8 cellular contexts compared by ENCODE assay signal in the genomic region with DNA sequence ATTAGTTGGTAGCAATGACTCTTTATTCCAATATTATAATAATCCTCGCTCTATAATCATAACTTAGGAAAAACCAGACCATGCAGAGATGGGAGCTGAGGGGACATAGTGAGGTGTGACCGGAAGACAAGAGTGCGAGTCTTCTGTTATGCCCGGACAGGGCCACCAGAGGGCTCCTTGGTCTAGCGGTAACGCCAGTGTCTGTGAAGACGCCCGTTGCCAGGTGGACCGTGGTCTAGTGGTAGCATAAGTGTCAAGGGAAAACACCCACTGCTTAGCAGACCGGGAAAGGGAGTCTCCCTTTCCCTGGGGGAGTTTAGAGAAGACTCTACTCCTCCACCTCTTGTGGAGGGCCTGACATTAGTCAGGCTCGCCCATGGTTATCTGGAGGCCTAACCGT. TPM values are rescaled to one million over a fixed set of nuclear protein-coding genes. Genes with fewer than 3 reads are reported as not detected.
A peak's percentile ranks its signal among the peaks of the same experiment; 100 is the strongest.
DNase-seq lines count a peak whose midpoint lies in the region; ATAC-seq, FAIRE-seq and TF ChIP-seq lines count a peak whose summit lies in the region.
"Not testable (repeated sequence)": the region's sequence is repeated elsewhere in the genome, so short reads cannot be mapped to it uniquely, and the experiment has no call there.

No MANE protein-coding gene starts in this region.

- H3K36me3 ChIP-seq in MG63; PC-9 (ENCODE audit: low read depth); upper lobe of left lung: not testable (repeated sequence)

- not testable (repeated sequence) for H3K9me2 ChIP-seq in PC-9 (ENCODE audit: insufficient read depth)

- POLR2A ChIA-PET in PC-9 (lab: Charles Lee; ENCODE audit: unreplicated experiment): interaction anchor here (0.6 to 0.7 kb wide), 3 partner anchors 9 to 210 kb away, joined by 3 to 4 read pairs (median 3); no protein-coding TSS in a partner anchor

- not testable (repeated sequence) for H3K4me1 Mint-ChIP-seq in activated CD8-positive, alpha-beta memory T cell treated with anti-CD3 and anti-CD28 coated beads, Interleukin-2, amount 10 ng/mL, durations not matched to agents 7 days and 5 days; progenitor cell of endocrine pancreas (ENCODE audit: low read depth)

- FAIRE-seq in islet of Langerhans (lab: Jason Lieb, UNC): peak; percentile 61

- H4K20me1 ChIP-seq in PC-9 (ENCODE audit: insufficient read depth): not testable (repeated sequence)

- H3K4me1 ChIP-seq in PC-9 (replicated peaks; ENCODE audit: insufficient read depth); upper lobe of left lung: not testable (repeated sequence)

- DNase-seq in EH (ENCODE audit: low read depth) (peak; percentile 57), MG63 (peak; percentile 56), PC-9 (peak in 1 of 2 experiments; percentile 41), dorsolateral prefrontal cortex (peak in 6 of 10 donors; percentile 17 to 50 (median 36)), progenitor cell of endocrine pancreas (ENCODE audit: low spot score, unreplicated experiment) (peak; percentile 37), upper lobe of left lung (peak in 1 of 2 donors; percentile 84)
- DNase-seq in activated CD8-positive, alpha-beta memory T cell treated with anti-CD3 and anti-CD28 coated beads, Interleukin-2, amount 10 ng/mL, durations not matched to agents 7 days and 5 days: peak; percentile 60

- BruUV-seq in PC-9 (replicated peaks; lab: Mats Ljungman, UMichigan): not testable (repeated sequence)

- H3F3A ChIP-seq in PC-9 (ENCODE audit: insufficient read depth, low read depth): not testable (repeated sequence)

- H3K4me3 Mint-ChIP-seq in activated CD8-positive, alpha-beta memory T cell treated with anti-CD3 and anti-CD28 coated beads, Interleukin-2, amount 10 ng/mL, durations not matched to agents 7 days and 5 days; progenitor cell of endocrine pancreas (ENCODE audit: low read depth): not testable (repeated sequence)

- peak; percentile 60 for TF ChIP-seq CTCF in PC-9 (conservative IDR thresholded peaks at IDR 0.05)
- peak in 50 of 56 donors; percentile 8 to 73 (median 44) for TF ChIP-seq CTCF in dorsolateral prefrontal cortex (IDR thresholded peaks at IDR 0.05 in 54 of 56, conservative IDR thresholded peaks at IDR 0.05 in 2 of 56; ENCODE audit: low read depth in 1 of 56, partially characterized antibody in 56 of 56)
- TF ChIP-seq CTCF in progenitor cell of endocrine pancreas (IDR thresholded peaks at IDR 0.05; ENCODE audit: unreplicated experiment): peak; percentile 67
- TF ChIP-seq CTCF in upper lobe of left lung (IDR thresholded peaks at IDR 0.05): peak; percentile 46 to 72 (median 63)

- intact Hi-C loops in PC-9 (cut with micrococcal nuclease; ENCODE audit: unreplicated experiment); dorsolateral prefrontal cortex (cut with DNase I): not testable (repeated sequence)

- TF ChIP-seq POLR2A in upper lobe of left lung (IDR thresholded peaks at IDR 0.05): not testable (repeated sequence)

- H3K9me3 ChIP-seq in MG63; PC-9 (ENCODE audit: insufficient read depth, low read depth): not testable (repeated sequence)
- H3K9me3 ChIP-seq in upper lobe of left lung: peaks cover 0 to 19% (median under 1%) of the 10 kb centered on the region in 4 donors

- ATAC-seq in activated CD8-positive, alpha-beta memory T cell treated with anti-CD3 and anti-CD28 coated beads, Interleukin-2, amount 10 ng/mL, durations not matched to agents 7 days and 5 days; upper lobe of left lung (ENCODE audit: low FRiP score in 2 of 2): not testable (repeated sequence)

- not testable (repeated sequence) for H3K9me3 Mint-ChIP-seq in activated CD8-positive, alpha-beta memory T cell treated with anti-CD3 and anti-CD28 coated beads, Interleukin-2, amount 10 ng/mL, durations not matched to agents 7 days and 5 days (ENCODE audit: low read depth)
- peaks cover 24% of the 10 kb centered on the region for H3K9me3 Mint-ChIP-seq in progenitor cell of endocrine pancreas (ENCODE audit: low read depth)

- WGBS in upper lobe of left lung, 2 donors: 16 to 19% methylated on average over 12 of the region's 12 CpGs

- not testable (repeated sequence) for H3K27ac ChIP-seq in PC-9, dorsolateral prefrontal cortex, upper lobe of left lung

- not testable (repeated sequence) for H3K4me3 ChIP-seq in MG63, PC-9, dorsolateral prefrontal cortex, upper lobe of left lung

- not testable (repeated sequence) for TF ChIP-seq EP300 in upper lobe of left lung (IDR thresholded peaks at IDR 0.05)

- not testable (repeated sequence) for H3K27me3 ChIP-seq in MG63; PC-9 (ENCODE audit: insufficient read depth, low read depth); dorsolateral prefrontal cortex; upper lobe of left lung

- not testable (repeated sequence) for H3K27me3 Mint-ChIP-seq in activated CD8-positive, alpha-beta memory T cell treated with anti-CD3 and anti-CD28 coated beads, Interleukin-2, amount 10 ng/mL, durations not matched to agents 7 days and 5 days; progenitor cell of endocrine pancreas

- not testable (repeated sequence) for H3K27ac Mint-ChIP-seq in activated CD8-positive, alpha-beta memory T cell treated with anti-CD3 and anti-CD28 coated beads, Interleukin-2, amount 10 ng/mL, durations not matched to agents 7 days and 5 days; progenitor cell of endocrine pancreas

- H3K36me3 Mint-ChIP-seq in activated CD8-positive, alpha-beta memory T cell treated with anti-CD3 and anti-CD28 coated beads, Interleukin-2, amount 10 ng/mL, durations not matched to agents 7 days and 5 days: peaks cover 10% of the 10 kb centered on the region
- not testable (repeated sequence) for H3K36me3 Mint-ChIP-seq in progenitor cell of endocrine pancreas (ENCODE audit: insufficient read depth)

- not testable (repeated sequence) for H3K79me2 ChIP-seq in PC-9 (ENCODE audit: low read depth)

- not testable (repeated sequence) for H3K4me2 ChIP-seq in PC-9

- not testable (repeated sequence) for H2AFZ ChIP-seq in PC-9

- CTCF ChIA-PET in PC-9 (lab: Charles Lee): not testable (repeated sequence)
- CTCF ChIA-PET in activated CD8-positive, alpha-beta memory T cell treated with anti-CD3 and anti-CD28 coated beads, Interleukin-2, amount 10 ng/mL, durations not matched to agents 7 days and 5 days (lab: Charles Lee): interaction anchor here (0.7 to 1.6 kb wide), 4 partner anchors 8 to 94 kb away, joined by 3 to 4 read pairs (median 4); a partner anchor contains a TSS

RNA-seq across cellular contexts. Expression of a gene that starts 7.9 kb away (rescaled TPM):
- total RNA-seq in MG63 (2014; rRNA removed; shearing (Covaris generic); ENCODE audit: low replicate concordance): not detected in 2 replicates
- total RNA-seq in PC-9 (2021): not detected in 2 replicates
- not detected for total RNA-seq in activated CD8-positive, alpha-beta memory T cell treated with anti-CD3 and anti-CD28 coated beads, Interleukin-2, amount 10 ng/mL, durations not matched to agents 7 days and 5 days
- total RNA-seq in dorsolateral prefrontal cortex: 1 to 10 TPM in 2 of 120 experiments, not detected in 118; 1.3 to 1.9 TPM
- 0.60 TPM in 1 of 2 replicates, not detected in the other for total RNA-seq in progenitor cell of endocrine pancreas
- 100 to 1,000 TPM in 2 of 6 donors, 10 to 100 TPM in 4; 10.5 to 412 (median 70.3) TPM for total RNA-seq in upper lobe of left lung

RNA-seq across cellular contexts. Expression of a gene that starts 33.3 kb away (rescaled TPM):
- 0.33 TPM in 1 of 2 replicates, not detected in the other for total RNA-seq in MG63 (2014; rRNA removed; shearing (Covaris generic); ENCODE audit: low replicate concordance)
- 3.2 and 3.6 TPM in 2 replicates for total RNA-seq in PC-9 (2021)
- 1 to 10 TPM; 2.4 to 3.0 TPM for total RNA-seq in activated CD8-positive, alpha-beta memory T cell treated with anti-CD3 and anti-CD28 coated beads, Interleukin-2, amount 10 ng/mL, durations not matched to agents 7 days and 5 days
- 10 to 100 TPM in 10 of 120 experiments, 1 to 10 TPM in 110; 1.9 to 15.5 (median 6.3) TPM for total RNA-seq in dorsolateral prefrontal cortex
- total RNA-seq in progenitor cell of endocrine pancreas: 4.5 and 4.9 TPM in 2 replicates
- 1 to 10 TPM in 5 of 6 donors, under 1 TPM in 1; 1.00 to 5.2 (median 2.9) TPM for total RNA-seq in upper lobe of left lung

RNA-seq across cellular contexts. Expression of a gene that starts 33.5 kb away (rescaled TPM):
- not detected in 2 replicates for total RNA-seq in MG63 (2014; rRNA removed; shearing (Covaris generic); ENCODE audit: low replicate concordance)
- total RNA-seq in PC-9 (2021) (0.95 and 1.7 TPM in 2 replicates), dorsolateral prefrontal cortex (10 to 100 TPM in 111 of 120 experiments, 1 to 10 TPM in 9; 4.5 to 44.7 (median 15.4) TPM), progenitor cell of endocrine pancreas (122 and 127 TPM in 2 replicates), upper lobe of left lung (under 1 TPM in 5 of 6 donors, not detected in 1; 0.43 to 0.91 (median 0.49) TPM)
- total RNA-seq in activated CD8-positive, alpha-beta memory T cell treated with anti-CD3 and anti-CD28 coated beads, Interleukin-2, amount 10 ng/mL, durations not matched to agents 7 days and 5 days: under 1 TPM in 1 of 2 experiments, not detected in 1; 0.07 TPM

RNA-seq across cellular contexts. Expression of a gene that starts 42.4 kb away (rescaled TPM):
- not detected in 2 replicates for total RNA-seq in MG63 (2014; rRNA removed; shearing (Covaris generic); ENCODE audit: low replicate concordance)
- total RNA-seq in PC-9 (2021): 1,857 and 3,341 TPM in 2 replicates
- 1,000 to 10,000 TPM in 1 of 2 experiments, 100 to 1,000 TPM in 1; 780 to 2,122 TPM for total RNA-seq in activated CD8-positive, alpha-beta memory T cell treated with anti-CD3 and anti-CD28 coated beads, Interleukin-2, amount 10 ng/mL, durations not matched to agents 7 days and 5 days
- total RNA-seq in dorsolateral prefrontal cortex: 1,000 to 10,000 TPM in 110 of 120 experiments, 100 to 1,000 TPM in 10; 125 to 4,648 (median 2,054) TPM
- 6,474 and 7,038 TPM in 2 replicates for total RNA-seq in progenitor cell of endocrine pancreas
- total RNA-seq in upper lobe of left lung: 1,000 to 10,000 TPM in 2 of 6 donors, under 1 TPM in 4; under 0.01 to 4,461 (median under 0.01) TPM

RNA-seq across cellular contexts. Expression of a gene that starts 43.7 kb away (rescaled TPM):
- total RNA-seq in MG63 (2014; rRNA removed; shearing (Covaris generic); ENCODE audit: low replicate concordance): not detected in 2 replicates
- total RNA-seq in PC-9 (2021) (2,281 and 3,957 TPM in 2 replicates), dorsolateral prefrontal cortex (over 10,000 TPM in 111 of 120 experiments, 1,000 to 10,000 TPM in 9; 2,947 to 35,484 (median 19,179) TPM), progenitor cell of endocrine pancreas (8,238 and 8,322 TPM in 2 replicates), upper lobe of left lung (over 10,000 TPM in 1 of 6 donors, 1,000 to 10,000 TPM in 1, under 1 TPM in 4; under 0.01 to 11,449 (median under 0.01) TPM)
- total RNA-seq in activated CD8-positive, alpha-beta memory T cell treated with anti-CD3 and anti-CD28 coated beads, Interleukin-2, amount 10 ng/mL, durations not matched to agents 7 days and 5 days: 1,000 to 10,000 TPM in 1 of 2 experiments, 100 to 1,000 TPM in 1; 953 to 3,569 TPM
